Comparison of ENCODE assay signal across 20 cellular contexts in genomic region chr2:204451766-204452165, GRCh38.
DNase-seq lines count a peak whose midpoint lies in the region; ATAC-seq and TF ChIP-seq lines count a peak whose summit lies in the region.
"Had no signal": no experiment of that assay in that cellular context is flagged by ENCODE, and none has a peak within 500 bp of the region (broad histone marks: within the 10 kb centered on the region; RNA-seq: fewer than 3 reads in every experiment).

No MANE protein-coding gene starts in this region.

- H2AFZ ChIP-seq in osteoblast (ENCODE audit: low read length) = no peak overlapping the region

- TF ChIP-seq CTCF in cardiac muscle cell (IDR thresholded peaks at IDR 0.05; ENCODE audit: low read depth, low read length) (no peak), glutamatergic neuron (IDR thresholded peaks at IDR 0.05; ENCODE audit: partially characterized antibody, unreplicated experiment) (no peak), osteoblast (IDR thresholded peaks at IDR 0.05; ENCODE audit: extremely low read depth, low read depth, low read length) (no peak)

- peaks cover 18% of the 10 kb centered on the region for H3K4me1 ChIP-seq in cardiac muscle cell (ENCODE audit: low read depth)
- H3K4me1 ChIP-seq in osteoblast (ENCODE audit: insufficient read depth, low read length) = peaks cover 7% of the 10 kb centered on the region

- H3K27ac Mint-ChIP-seq in glutamatergic neuron (ENCODE audit: unreplicated experiment) (peak overlapping the region; percentile 92), immature natural killer cell (no peak overlapping the region)
- H3K27ac Mint-ChIP-seq: activated CD4-positive, alpha-beta T cell treated with anti-CD3 and anti-CD28 coated beads, Interleukin-2, amount 10 ng/mL, durations not matched to agents 24 days and 14 days; CD4-positive, alpha-beta memory T cell; dendritic cell treated with granulocyte-macrophage colony-stimulating factor and Interleukin-4, amounts not matched to agents 40 ng/mL and 50 ng/mL, for 4 days; natural killer cell treated with Interleukin-12 subunit alpha and Interleukin-12 subunit beta and Interleukin-15 and Interleukin-18, amount 100 ng/mL, for 72 hours had no signal

- H3K4me1 Mint-ChIP-seq in glutamatergic neuron (ENCODE audit: low read depth, unreplicated experiment) (peaks cover 43% of the 10 kb centered on the region), immature natural killer cell (no peaks in the 10 kb centered on the region)
- H3K4me1 Mint-ChIP-seq: activated CD4-positive, alpha-beta T cell treated with anti-CD3 and anti-CD28 coated beads, Interleukin-2, amount 10 ng/mL, durations not matched to agents 24 days and 14 days had no signal

- no peaks in the 10 kb centered on the region for H4K20me1 ChIP-seq in osteoblast (ENCODE audit: insufficient read depth, low read length)

- H3K9me3 ChIP-seq in cardiac muscle cell (ENCODE audit: low read depth) = no peaks in the 10 kb centered on the region
- H3K9me3 ChIP-seq in osteoblast (ENCODE audit: low read depth, low read length) = no peaks in the 10 kb centered on the region
- H3K9me3 ChIP-seq: HAP-1, thyroid gland had no signal

- H3K36me3 Mint-ChIP-seq in glutamatergic neuron (ENCODE audit: unreplicated experiment) (no peaks in the 10 kb centered on the region), immature natural killer cell (no peaks in the 10 kb centered on the region)
- H3K36me3 Mint-ChIP-seq: CD4-positive, alpha-beta memory T cell; natural killer cell treated with Interleukin-12 subunit alpha and Interleukin-12 subunit beta and Interleukin-15 and Interleukin-18, amount 100 ng/mL, for 72 hours had no signal

- ATAC-seq in left ventricle myocardium superior = no peak
- ATAC-seq in HG03460 (IDR thresholded peaks at IDR 0.05; ENCODE audit: unreplicated experiment) = no peak
- ATAC-seq: esophagus mucosa; natural killer cell treated with Interleukin-12 subunit alpha and Interleukin-12 subunit beta and Interleukin-15 and Interleukin-18, amount 100 ng/mL, for 72 hours had no signal

- DNase-seq in cardiac muscle cell (ENCODE audit: low read depth in 1 of 2, low spot score in 1 of 2) = no peak
- DNase-seq in left ventricle myocardium superior = no peak
- no peak for DNase-seq in glutamatergic neuron
- no peak for DNase-seq in osteoblast (ENCODE audit: insufficient read length, low spot score, missing footprints)
- no peak for DNase-seq in Kasumi-1 (lab: John Stamatoyannopoulos, UW)
- DNase-seq in ACHN = no peak
- DNase-seq in immature natural killer cell = no peak
- DNase-seq: activated CD4-positive, alpha-beta T cell treated with anti-CD3 and anti-CD28 coated beads, Interleukin-2, amount 10 ng/mL, durations not matched to agents 24 days and 14 days; activated naive CD4-positive, alpha-beta T cell treated with Interleukin-2 at 50 U/mL for 16 hours; CD4-positive, alpha-beta memory T cell; DND-41; NCI-H1930; stimulated activated CD4-positive, alpha-beta T cell treated with anti-CD3 and anti-CD28 coated beads, Interleukin-4, amount 100 ng/mL, for 1 hour; stimulated activated CD8-positive, alpha-beta memory T cell treated with anti-CD3 and anti-CD28 coated beads, Interleukin-4, amount 100 ng/mL, for 48 hours had no signal

- H3K27me3 Mint-ChIP-seq in glutamatergic neuron (ENCODE audit: unreplicated experiment) = no peaks in the 10 kb centered on the region
- peaks cover 0 to 3% (median 0%) of the 10 kb centered on the region in 3 donors for H3K27me3 Mint-ChIP-seq in immature natural killer cell (ENCODE audit: low read depth in 3 of 3)
- H3K27me3 Mint-ChIP-seq: activated CD4-positive, alpha-beta T cell treated with anti-CD3 and anti-CD28 coated beads, Interleukin-2, amount 10 ng/mL, durations not matched to agents 24 days and 14 days; dendritic cell treated with granulocyte-macrophage colony-stimulating factor and Interleukin-4, amounts not matched to agents 40 ng/mL and 50 ng/mL, for 4 days; natural killer cell treated with Interleukin-12 subunit alpha and Interleukin-12 subunit beta and Interleukin-15 and Interleukin-18, amount 100 ng/mL, for 72 hours had no signal

- no peaks in the 10 kb centered on the region for H3K79me2 ChIP-seq in osteoblast (ENCODE audit: insufficient read depth, low read length)

- peak overlapping the region; percentile 82 for H3K4me2 ChIP-seq in osteoblast (ENCODE audit: insufficient read depth, low read length)

- H3K36me3 ChIP-seq in cardiac muscle cell (no peaks in the 10 kb centered on the region), osteoblast (ENCODE audit: insufficient read depth, low read length) (no peaks in the 10 kb centered on the region)
- H3K36me3 ChIP-seq: HAP-1, thyroid gland had no signal

- H3K27me3 ChIP-seq in cardiac muscle cell (no peaks in the 10 kb centered on the region), osteoblast (ENCODE audit: insufficient read depth, low read length) (peaks cover 2% of the 10 kb centered on the region)
- H3K27me3 ChIP-seq: thyroid gland had no signal

- no peak overlapping the region for H3K4me3 Mint-ChIP-seq in glutamatergic neuron (ENCODE audit: unreplicated experiment)
- H3K4me3 Mint-ChIP-seq in immature natural killer cell = no peak overlapping the region
- H3K4me3 Mint-ChIP-seq: activated CD4-positive, alpha-beta T cell treated with anti-CD3 and anti-CD28 coated beads, Interleukin-2, amount 10 ng/mL, durations not matched to agents 24 days and 14 days; CD4-positive, alpha-beta memory T cell; dendritic cell treated with granulocyte-macrophage colony-stimulating factor and Interleukin-4, amounts not matched to agents 40 ng/mL and 50 ng/mL, for 4 days; natural killer cell treated with Interleukin-12 subunit alpha and Interleukin-12 subunit beta and Interleukin-15 and Interleukin-18, amount 100 ng/mL, for 72 hours had no signal

- in situ Hi-C loops in ACHN (cut with HindIII; ENCODE audit: low pct_ligation_motif_present, low pct_unique_long_range_greater_than_20kb, low sequenced_read_pairs) = no loop called here

- H3K27ac ChIP-seq in cardiac muscle cell = peak overlapping the region; percentile 38
- H3K27ac ChIP-seq in osteoblast (ENCODE audit: low read depth, low read length) = peak overlapping the region; percentile 92

- intact Hi-C loops in left ventricle myocardium superior (cut with micrococcal nuclease) = no loop called here

- H3K4me3 ChIP-seq in cardiac muscle cell = no peak overlapping the region
- no peak overlapping the region for H3K4me3 ChIP-seq in osteoblast (ENCODE audit: insufficient read depth, low read length)
- H3K4me3 ChIP-seq: HAP-1, thyroid gland had no signal

- no peaks in the 10 kb centered on the region for H3K9me3 Mint-ChIP-seq in glutamatergic neuron (ENCODE audit: unreplicated experiment)
- H3K9me3 Mint-ChIP-seq in immature natural killer cell = peaks cover 0 to 6% (median 0%) of the 10 kb centered on the region in 6 donors
- H3K9me3 Mint-ChIP-seq: activated CD4-positive, alpha-beta T cell treated with anti-CD3 and anti-CD28 coated beads, Interleukin-2, amount 10 ng/mL, durations not matched to agents 24 days and 14 days; dendritic cell treated with granulocyte-macrophage colony-stimulating factor and Interleukin-4, amounts not matched to agents 40 ng/mL and 50 ng/mL, for 4 days had no signal
